In the genomic region with DNA sequence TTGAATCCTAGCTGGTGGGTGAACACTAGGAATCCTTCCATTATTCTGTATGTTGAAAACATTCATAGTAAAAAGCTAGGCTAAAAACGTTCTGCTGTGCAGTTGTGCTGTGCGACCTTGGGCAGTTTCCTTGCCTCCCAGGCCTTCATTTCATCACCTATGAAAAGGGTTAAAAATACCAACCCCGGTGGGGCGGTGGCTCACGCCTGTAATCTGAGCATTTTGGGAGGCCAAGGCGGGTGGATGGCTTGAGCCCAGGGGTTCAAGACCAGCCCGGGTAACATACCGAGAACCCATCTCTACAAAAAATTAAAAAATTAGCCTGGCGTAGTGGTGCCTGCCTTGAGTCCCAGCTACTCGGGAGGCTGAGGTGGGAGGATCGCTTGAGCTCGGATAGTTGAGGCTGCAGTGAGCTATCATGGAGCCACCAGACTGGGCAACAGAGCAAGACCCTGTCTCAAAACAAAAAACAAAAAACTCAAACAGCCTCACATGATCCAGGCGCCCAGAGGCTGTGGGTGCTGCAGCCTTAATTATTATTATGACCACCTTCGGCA, we compare ENCODE assay signal across 7 cellular contexts. TPM values are rescaled to one million over a fixed set of nuclear protein-coding genes. Genes with fewer than 3 reads are reported as not detected.
A peak's percentile ranks its signal among the peaks of the same experiment; 100 is the strongest.
DNase-seq lines count a peak whose midpoint lies in the region; FAIRE-seq and TF ChIP-seq lines count a peak whose summit lies in the region.

No MANE protein-coding gene starts in this region.

- peak overlapping the region; percentile 63; the same call in 1 of the 2 replicates for H3K4me3 ChIP-seq in HL-60 (replicated peaks; ENCODE audit: insufficient read depth, low read length)
- peak overlapping the region; percentile 47 to 83 (median 79) for H3K4me3 ChIP-seq in keratinocyte (ENCODE audit: control insufficient read depth in 2 of 3, extremely low read depth in 1 of 3, insufficient read depth in 2 of 3, low read depth in 1 of 3, low read length in 3 of 3)
- H3K4me3 ChIP-seq in stomach, result peak overlapping the region; percentile 60 to 75 (median 64)

- peak overlapping the region; percentile 83 for H3K9ac ChIP-seq in keratinocyte (ENCODE audit: control insufficient read depth, extremely low read depth, insufficient read depth, low read length)

- no peak for TF ChIP-seq EP300 in stomach (IDR thresholded peaks at IDR 0.05)

- H3K27ac ChIP-seq in HL-60 (replicated peaks), result peak overlapping the region; percentile 98
- H3K27ac ChIP-seq in keratinocyte (ENCODE audit: control insufficient read depth, insufficient read depth, low read length), result peak overlapping the region; percentile 76
- peak overlapping the region; percentile 79 to 92 (median 85) for H3K27ac ChIP-seq in stomach

- no peak for FAIRE-seq in keratinocyte (lab: Jason Lieb, UNC)

- no peaks in the 10 kb centered on the region for H3K9me3 Mint-ChIP-seq in activated T-helper 1 cell treated with anti-CD3 and anti-CD28 coated beads, Interleukin-12 subunit alpha, Interleukin-12 subunit beta, Interleukin-2, Interleukin-4 antibody, amounts not matched to agents 30 ng/mL and 10 ng/mL and 1 ng/mL, durations not matched to agents 14 hours and 24 hours and 36 hours

- DNase-seq in HL-60 (ENCODE audit: low read depth in 1 of 2, low spot score in 1 of 2) (no peak), keratinocyte (ENCODE audit: low read depth, low spot score) (no peak), stomach (no peak), NCI-H2227 (lab: John Stamatoyannopoulos, UW; ENCODE audit: unreplicated experiment) (no peak), cerebellar cortex (ENCODE audit: low spot score) (no peak), posterior vena cava (ENCODE audit: low spot score) (no peak)
- DNase-seq in activated T-helper 1 cell treated with anti-CD3 and anti-CD28 coated beads, Interleukin-12 subunit alpha, Interleukin-12 subunit beta, Interleukin-2, Interleukin-4 antibody, amounts not matched to agents 30 ng/mL and 10 ng/mL and 1 ng/mL, durations not matched to agents 14 hours and 24 hours and 36 hours (ENCODE audit: low spot score), result no peak

- intact Hi-C loops in activated T-helper 1 cell treated with anti-CD3 and anti-CD28 coated beads, Interleukin-12 subunit alpha, Interleukin-12 subunit beta, Interleukin-2, Interleukin-4 antibody, amounts not matched to agents 30 ng/mL and 10 ng/mL and 1 ng/mL, durations not matched to agents 14 hours and 24 hours and 36 hours (cut with micrococcal nuclease), result loop anchor here (1.0 to 5.0 kb wide), 9 partner anchors 38 to 697 kb away; a partner anchor contains a TSS
- intact Hi-C loops in stomach (cut with DNase I; ENCODE audit: low total_unique reads), result loop anchor here (5.0 kb wide), 1 partner anchor 313 kb away; no protein-coding TSS in a partner anchor
- intact Hi-C loops in posterior vena cava (cut with DNase I), result loop anchor here in 1 of 2 donors (5.0 kb wide), 1 partner anchor 313 kb away; no protein-coding TSS in a partner anchor

- peak overlapping the region; percentile 88 for H3K4me2 ChIP-seq in keratinocyte (ENCODE audit: control insufficient read depth, extremely low read depth, insufficient read depth, low read depth, low read length)

- H2AFZ ChIP-seq in keratinocyte (ENCODE audit: control insufficient read depth, low read length), result peak overlapping the region; percentile 54

- H3K27me3 Mint-ChIP-seq in activated T-helper 1 cell treated with anti-CD3 and anti-CD28 coated beads, Interleukin-12 subunit alpha, Interleukin-12 subunit beta, Interleukin-2, Interleukin-4 antibody, amounts not matched to agents 30 ng/mL and 10 ng/mL and 1 ng/mL, durations not matched to agents 14 hours and 24 hours and 36 hours (ENCODE audit: insufficient read depth), result no peaks in the 10 kb centered on the region

- H3K36me3 ChIP-seq in keratinocyte (ENCODE audit: control insufficient read depth in 2 of 2, extremely low read depth in 1 of 2, insufficient read depth in 2 of 2, low read length in 2 of 2), result no peaks in the 10 kb centered on the region
- H3K36me3 ChIP-seq in stomach, result no peaks in the 10 kb centered on the region

- TF ChIP-seq POLR2A in stomach (IDR thresholded peaks at IDR 0.05), result no peak

- H3K79me2 ChIP-seq in keratinocyte (ENCODE audit: control insufficient read depth, insufficient read depth, low read length), result peaks cover 14% of the 10 kb centered on the region

- H3K4me1 Mint-ChIP-seq in activated T-helper 1 cell treated with anti-CD3 and anti-CD28 coated beads, Interleukin-12 subunit alpha, Interleukin-12 subunit beta, Interleukin-2, Interleukin-4 antibody, amounts not matched to agents 30 ng/mL and 10 ng/mL and 1 ng/mL, durations not matched to agents 14 hours and 24 hours and 36 hours (ENCODE audit: low read depth), result peaks cover 39% of the 10 kb centered on the region

- H3K36me3 Mint-ChIP-seq in activated T-helper 1 cell treated with anti-CD3 and anti-CD28 coated beads, Interleukin-12 subunit alpha, Interleukin-12 subunit beta, Interleukin-2, Interleukin-4 antibody, amounts not matched to agents 30 ng/mL and 10 ng/mL and 1 ng/mL, durations not matched to agents 14 hours and 24 hours and 36 hours (ENCODE audit: low read depth), result peaks cover 18% of the 10 kb centered on the region

- 66 to 73% (median 71%) methylated on average over 14 of the region's 14 CpGs for WGBS in stomach, 5 donors

- H4K20me1 ChIP-seq in keratinocyte (ENCODE audit: control insufficient read depth, extremely low read depth, insufficient read depth, low read length), result no peaks in the 10 kb centered on the region

- H3K4me3 Mint-ChIP-seq in activated T-helper 1 cell treated with anti-CD3 and anti-CD28 coated beads, Interleukin-12 subunit alpha, Interleukin-12 subunit beta, Interleukin-2, Interleukin-4 antibody, amounts not matched to agents 30 ng/mL and 10 ng/mL and 1 ng/mL, durations not matched to agents 14 hours and 24 hours and 36 hours, result peak overlapping the region; percentile 99

- H3K9me1 ChIP-seq in keratinocyte (ENCODE audit: control insufficient read depth, extremely low read depth, insufficient read depth, low read length), result no peaks in the 10 kb centered on the region

- peak overlapping the region; percentile 100 for H3K27ac Mint-ChIP-seq in activated T-helper 1 cell treated with anti-CD3 and anti-CD28 coated beads, Interleukin-12 subunit alpha, Interleukin-12 subunit beta, Interleukin-2, Interleukin-4 antibody, amounts not matched to agents 30 ng/mL and 10 ng/mL and 1 ng/mL, durations not matched to agents 14 hours and 24 hours and 36 hours

- H3K9me3 ChIP-seq in keratinocyte (ENCODE audit: control insufficient read depth, low read depth, low read length) (no peaks in the 10 kb centered on the region), stomach (no peaks in the 10 kb centered on the region)

- dilution Hi-C loops in keratinocyte (cut with MboI; ENCODE audit: extremely low pct_ligation_motif_present, low sequenced_read_pairs), result no loop called here

- TF ChIP-seq CTCF in HL-60 (IDR thresholded peaks at IDR 0.05; ENCODE audit: insufficient read depth, low read length), result no peak
- TF ChIP-seq CTCF in keratinocyte (optimal IDR thresholded peaks at IDR 0.05 in 1 of 3, IDR thresholded peaks at IDR 0.05 in 1 of 3, conservative IDR thresholded peaks at IDR 0.05 in 1 of 3; ENCODE audit: extremely low read depth in 1 of 3, insufficient read depth in 2 of 3, low read length in 3 of 3), result no peak
- no peak for TF ChIP-seq CTCF in stomach (IDR thresholded peaks at IDR 0.05)

- peaks cover 33% of the 10 kb centered on the region for H3K4me1 ChIP-seq in keratinocyte (ENCODE audit: control insufficient read depth, extremely low read depth, insufficient read depth, low read length)
- H3K4me1 ChIP-seq in stomach, result peaks cover 32 to 49% (median 38%) of the 10 kb centered on the region in 4 donors

- no peaks in the 10 kb centered on the region for H3K27me3 ChIP-seq in HL-60 (ENCODE audit: insufficient read depth, poor library complexity, severe bottlenecking)
- H3K27me3 ChIP-seq in keratinocyte (ENCODE audit: control insufficient read depth, extremely low read depth, insufficient read depth, low read length), result no peaks in the 10 kb centered on the region
- peaks cover 4 to 18% (median 10%) of the 10 kb centered on the region in 3 donors for H3K27me3 ChIP-seq in stomach

RNA-seq across cellular contexts. Expression of a gene that starts 2.9 kb away (rescaled TPM):
- 328 and 351 TPM in 2 replicates for total RNA-seq in activated T-helper 1 cell treated with anti-CD3 and anti-CD28 coated beads, Interleukin-12 subunit alpha, Interleukin-12 subunit beta, Interleukin-2, Interleukin-4 antibody, amounts not matched to agents 30 ng/mL and 10 ng/mL and 1 ng/mL, durations not matched to agents 14 hours and 24 hours and 36 hours
- polyA plus RNA-seq in keratinocyte (1.6 to 34.1 TPM (median 25.7 TPM) in 3 replicates), stomach (10 to 100 TPM in 2 of 3 donors, 1 to 10 TPM in 1; 6.1 to 14.9 (median 12.0) TPM)
- 1.00 TPM for polyA plus RNA-seq in keratinocyte (2011; ENCODE audit: low read depth)
- 4.8 and 5.0 TPM in 2 replicates for polyA plus RNA-seq in keratinocyte (2011; cell fraction: cytosol; rRNA removed)
- polyA plus RNA-seq in keratinocyte (2011; cell fraction: nucleus; rRNA removed), result 2.3 and 2.9 TPM in 2 replicates
- polyA plus RNA-seq in keratinocyte (2012; ENCODE audit: low replicate concordance), result 0.59 and 35.7 TPM in 2 replicates
- polyA minus RNA-seq in keratinocyte, result 2.0 to 23.6 TPM (median 14.3 TPM) in 3 replicates
- polyA minus RNA-seq in keratinocyte (2011; cell fraction: cytosol; rRNA and poly(A)+ RNA removed), result 21.5 TPM
- polyA minus RNA-seq in keratinocyte (2011; cell fraction: nucleus; rRNA and poly(A)+ RNA removed), result 2.5 and 3.1 TPM in 2 replicates
- total RNA-seq in stomach (10 to 100 TPM in 3 of 5 donors, 1 to 10 TPM in 2; 1.2 to 30.3 (median 13.6) TPM), posterior vena cava (1 to 10 TPM in 1 of 2 donors, under 1 TPM in 1; 0.67 to 1.5 TPM)

RNA-seq across cellular contexts. Expression of a gene that starts 39.5 kb away (rescaled TPM):
- 0.56 and 0.70 TPM in 2 replicates for total RNA-seq in activated T-helper 1 cell treated with anti-CD3 and anti-CD28 coated beads, Interleukin-12 subunit alpha, Interleukin-12 subunit beta, Interleukin-2, Interleukin-4 antibody, amounts not matched to agents 30 ng/mL and 10 ng/mL and 1 ng/mL, durations not matched to agents 14 hours and 24 hours and 36 hours
- polyA plus RNA-seq in keratinocyte, result 0.14 to 0.52 TPM (median 0.48 TPM) in 3 replicates
- polyA plus RNA-seq in keratinocyte (2011; ENCODE audit: low read depth), result not detected
- 0.41 and 1.3 TPM in 2 replicates for polyA plus RNA-seq in keratinocyte (2011; cell fraction: cytosol; rRNA removed)
- 0.28 and 1.6 TPM in 2 replicates for polyA plus RNA-seq in keratinocyte (2011; cell fraction: nucleus; rRNA removed)
- 0.20 and 0.77 TPM in 2 replicates for polyA plus RNA-seq in keratinocyte (2012; ENCODE audit: low replicate concordance)
- 0.35 to 0.92 TPM (median 0.53 TPM) in 3 replicates for polyA minus RNA-seq in keratinocyte
- polyA minus RNA-seq in keratinocyte (2011; cell fraction: cytosol; rRNA and poly(A)+ RNA removed), result 1.2 TPM
- polyA minus RNA-seq in keratinocyte (2011; cell fraction: nucleus; rRNA and poly(A)+ RNA removed), result 0.42 and 0.85 TPM in 2 replicates
- total RNA-seq in stomach, result 10 to 100 TPM in 2 of 5 donors, 1 to 10 TPM in 2, not detected in 1; 3.5 to 33.8 (median 9.1) TPM
- polyA plus RNA-seq in stomach, result 1 to 10 TPM; 1.1 to 5.8 (median 2.4) TPM
- total RNA-seq in posterior vena cava, result 1 to 10 TPM; 3.0 to 9.1 TPM

Comparison
In these comparisons a context has a peak if more than half of its experiments do, and no peak if none do; other contexts are left out.
1. RNA of a gene that starts 2.9 kb away (total RNA-seq): 328 to 351 TPM in activated T-helper 1 cell treated with anti-CD3 and anti-CD28 coated beads, Interleukin-12 subunit alpha, Interleukin-12 subunit beta, Interleukin-2, Interleukin-4 antibody, amounts not matched to agents 30 ng/mL and 10 ng/mL and 1 ng/mL, durations not matched to agents 14 hours and 24 hours and 36 hours; 1.2 to 30.3 TPM in stomach and 0.67 to 1.5 TPM in posterior vena cava; every median in the first group is over 10 times any median in the second.
2. Peak in every context shown above with its lines, with median percentiles within 50 percentile points of each other: H3K27ac ChIP-seq and H3K4me3 ChIP-seq.